Comparison of ENCODE assay signal across 9 cellular contexts in genomic region chr11:120235024-120235628, GRCh38. TPM values are rescaled to one million over a fixed set of nuclear protein-coding genes. Genes with fewer than 3 reads are reported as not detected.
DNase-seq lines count a peak whose midpoint lies in the region; FAIRE-seq and TF ChIP-seq lines count a peak whose summit lies in the region.
"Had no signal": no experiment of that assay in that cellular context is flagged by ENCODE, and none has a peak within 500 bp of the region (broad histone marks: within the 10 kb centered on the region; RNA-seq: fewer than 3 reads in every experiment).

No MANE protein-coding gene starts in this region.

- WGBS in adrenal gland, 4 donors, result 30 to 48% (median 34%) methylated on average over 4 to 8 of the region's 8 CpGs

- peaks cover 11% of the 10 kb centered on the region for H3K27me3 ChIP-seq in adrenal gland

- intact Hi-C loops in adrenal gland (cut with DNase I), result loop anchor here in 1 of 2 donors (2.0 kb wide), 1 partner anchor 66 kb away; no protein-coding TSS in a partner anchor

- no peaks in the 10 kb centered on the region for H3K9me3 ChIP-seq in adrenal gland (replicated peaks in 1 of 3)

- TF ChIP-seq POLR2A in adrenal gland (IDR thresholded peaks at IDR 0.05) (no peak), H54 (IDR thresholded peaks at IDR 0.05; ENCODE audit: low read depth, low read length) (no peak)

- in situ Hi-C loops in KBM-7 (cut with MboI; ENCODE audit: low pct_unique_long_range_greater_than_20kb, low sequenced_read_pairs), result no loop called here

- H3K4me3 ChIP-seq in adrenal gland, result no peak overlapping the region

- peaks cover 0 to 4% of the 10 kb centered on the region in 2 donors for H3K4me1 ChIP-seq in adrenal gland (replicated peaks in 1 of 2)

- FAIRE-seq in H54 (lab: Jason Lieb, UNC), result no peak
- FAIRE-seq: TTC549 had no signal

- H3K36me3 ChIP-seq in adrenal gland (replicated peaks in 1 of 2), result no peaks in the 10 kb centered on the region

- H3K27ac ChIP-seq in adrenal gland, result no peak overlapping the region

- DNase-seq in ELF-1 (ENCODE audit: low read depth, low spot score) (peak; percentile 95), KBM-7 (peak; percentile 70), SK-N-DZ (ENCODE audit: low spot score) (peak; percentile 44), adrenal gland (peak in 5 of 7 donors; percentile 49 to 89 (median 57)), iPS-NIHi7 (ENCODE audit: extremely low spot score) (peak; percentile 92), COLO829 (ENCODE audit: low spot score) (no peak), H54 (ENCODE audit: insufficient read length, low spot score) (no peak)
- peak; percentile 63 for DNase-seq in stimulated activated CD4-positive, alpha-beta T cell treated with anti-CD3 and anti-CD28 coated beads, Interleukin-4, amount 100 ng/mL, for 24 hours

- TF ChIP-seq CTCF in adrenal gland (IDR thresholded peaks at IDR 0.05), result peak; percentile 40 to 74 (median 63)

RNA-seq across cellular contexts. Expression of gene POU2F3, which starts 4.8 kb away (rescaled TPM):
- polyA plus RNA-seq in SK-N-DZ (2014; cell fraction: cytosol; rRNA removed), result not detected in 2 replicates
- polyA plus RNA-seq in SK-N-DZ (2014; cell fraction: nucleus; rRNA removed), result not detected in 2 replicates
- 1 to 10 TPM in 1 of 8 donors, under 1 TPM in 4, not detected in 3; 0.15 to 1.4 (median 0.41) TPM for total RNA-seq in adrenal gland
- polyA plus RNA-seq in adrenal gland, result under 1 TPM; 0.07 to 0.40 (median 0.16) TPM

RNA-seq across cellular contexts. Expression of gene OAF, which starts 24.3 kb away (rescaled TPM):
- 1.6 and 3.1 TPM in 2 replicates for polyA plus RNA-seq in SK-N-DZ (2014; cell fraction: cytosol; rRNA removed)
- 0.41 and 2.0 TPM in 2 replicates for polyA plus RNA-seq in SK-N-DZ (2014; cell fraction: nucleus; rRNA removed)
- total RNA-seq in adrenal gland, result 100 to 1,000 TPM in 7 of 8 donors, 10 to 100 TPM in 1; 98.6 to 253 (median 182) TPM
- polyA plus RNA-seq in adrenal gland, result 100 to 1,000 TPM in 1 of 3 donors, 10 to 100 TPM in 2; 67.7 to 105 (median 69.9) TPM

Comparison
In these comparisons a context has a peak if more than half of its experiments do, and no peak if none do; other contexts are left out.
1. DNase-seq: peak in ELF-1 (single experiment), KBM-7 (single experiment), SK-N-DZ (single experiment), adrenal gland (5 of 7), iPS-NIHi7 (single experiment) and stimulated activated CD4-positive, alpha-beta T cell treated with anti-CD3 and anti-CD28 coated beads, Interleukin-4, amount 100 ng/mL, for 24 hours (single experiment); none in COLO829 (single experiment) and H54 (single experiment).